9 cellular contexts compared by ENCODE assay signal in genomic region chr22:41920271-41920976, GRCh38. TPM values are rescaled to one million over a fixed set of nuclear protein-coding genes. Genes with fewer than 3 reads are reported as not detected.
A peak's percentile ranks its signal among the peaks of the same experiment; 100 is the strongest.
DNase-seq lines count a peak whose midpoint lies in the region; ATAC-seq and TF ChIP-seq lines count a peak whose summit lies in the region.
"Had no signal": no experiment of that assay in that cellular context is flagged by ENCODE, and none has a peak within 500 bp of the region (broad histone marks: within the 10 kb centered on the region; RNA-seq: fewer than 3 reads in every experiment).

No MANE protein-coding gene starts in this region.

- H3K36me3 Mint-ChIP-seq in activated naive CD8-positive, alpha-beta T cell treated with anti-CD3 and anti-CD28 coated beads, Interleukin-2, amount 10 ng/mL, durations not matched to agents 7 days and 5 days: no peaks in the 10 kb centered on the region

- no peaks in the 10 kb centered on the region for H3K79me2 ChIP-seq in parathyroid adenoma

- no peak overlapping the region for H2AFZ ChIP-seq in parathyroid adenoma

- TF ChIP-seq CTCF in parathyroid adenoma (IDR thresholded peaks at IDR 0.05) (no peak), GM10248 (IDR thresholded peaks at IDR 0.05; ENCODE audit: control extremely low read depth, extremely low read depth, low read depth, missing control alignments) (no peak)

- H3K27me3 Mint-ChIP-seq in activated naive CD8-positive, alpha-beta T cell treated with anti-CD3 and anti-CD28 coated beads, Interleukin-2, amount 10 ng/mL, durations not matched to agents 7 days and 5 days: peaks cover 42% of the 10 kb centered on the region

- no peak for DNase-seq in activated naive CD8-positive, alpha-beta T cell treated with anti-CD3 and anti-CD28 coated beads, Interleukin-2, amount 10 ng/mL, durations not matched to agents 7 days and 5 days
- DNase-seq in cerebellar nuclear complex (lab: John Stamatoyannopoulos, UW) (no peak), GM10248 (ENCODE audit: extremely low spot score) (no peak), HUDEP-2 (lab: John Stamatoyannopoulos, UW; ENCODE audit: unreplicated experiment in 76 of 76) (no peak), DMS153 treated with DMSO at 0.1 percent for 48 hours (lab: John Stamatoyannopoulos, UW; ENCODE audit: unreplicated experiment) (no peak)

- H3K9ac ChIP-seq in parathyroid adenoma: no peak overlapping the region

- no peaks in the 10 kb centered on the region for H3K4me1 ChIP-seq in parathyroid adenoma

- H3K9me3 Mint-ChIP-seq in activated naive CD8-positive, alpha-beta T cell treated with anti-CD3 and anti-CD28 coated beads, Interleukin-2, amount 10 ng/mL, durations not matched to agents 7 days and 5 days: no peaks in the 10 kb centered on the region

- no peak overlapping the region for H3K27ac ChIP-seq in parathyroid adenoma

- peak overlapping the region; percentile 62 for H3K4me3 Mint-ChIP-seq in activated naive CD8-positive, alpha-beta T cell treated with anti-CD3 and anti-CD28 coated beads, Interleukin-2, amount 10 ng/mL, durations not matched to agents 7 days and 5 days

- no peaks in the 10 kb centered on the region for H3K36me3 ChIP-seq in parathyroid adenoma (ENCODE audit: control insufficient read depth, insufficient read depth, low read length)

- POLR2A ChIA-PET in activated naive CD8-positive, alpha-beta T cell treated with anti-CD3 and anti-CD28 coated beads, Interleukin-2, amount 10 ng/mL, durations not matched to agents 7 days and 5 days (lab: Charles Lee): no interaction called here
- POLR2A ChIA-PET in GM10248 (lab: Yijun Ruan, JAX): interaction anchor here (0.7 to 1.4 kb wide), 3 partner anchors 20 to 58 kb away, joined by 3 to 10 read pairs (median 4); no protein-coding TSS in a partner anchor

- H3K4me2 ChIP-seq in parathyroid adenoma (ENCODE audit: low read length): no peak overlapping the region

- H3K27me3 ChIP-seq in parathyroid adenoma (ENCODE audit: control insufficient read depth, insufficient read depth, low read length): no peaks in the 10 kb centered on the region

- CTCF ChIA-PET in GM10248 (lab: Yijun Ruan, JAX): interaction anchor here (1.1 to 11.5 kb wide), 2 partner anchors 11 to 17 kb away, joined by 3 to 229 read pairs; no protein-coding TSS in a partner anchor

- peak overlapping the region; percentile 40 for H3K4me3 ChIP-seq in parathyroid adenoma (ENCODE audit: low read depth, low read length)

- peaks cover 15% of the 10 kb centered on the region for H3K4me1 Mint-ChIP-seq in activated naive CD8-positive, alpha-beta T cell treated with anti-CD3 and anti-CD28 coated beads, Interleukin-2, amount 10 ng/mL, durations not matched to agents 7 days and 5 days

- H3K27ac Mint-ChIP-seq in activated naive CD8-positive, alpha-beta T cell treated with anti-CD3 and anti-CD28 coated beads, Interleukin-2, amount 10 ng/mL, durations not matched to agents 7 days and 5 days: no peak overlapping the region

- no peaks in the 10 kb centered on the region for H3K9me3 ChIP-seq in parathyroid adenoma (ENCODE audit: control insufficient read depth, low read length)

- ATAC-seq in GM18520 (IDR thresholded peaks at IDR 0.05; ENCODE audit: unreplicated experiment) (peak; percentile 7), HG02610 (IDR thresholded peaks at IDR 0.05; ENCODE audit: unreplicated experiment) (peak; percentile 9)
- no peak for ATAC-seq in activated naive CD8-positive, alpha-beta T cell treated with anti-CD3 and anti-CD28 coated beads, Interleukin-2, amount 10 ng/mL, durations not matched to agents 7 days and 5 days (ENCODE audit: low read depth)

RNA-seq across cellular contexts. Expression of gene SHISA8, which starts 5.5 kb away (rescaled TPM):
- not detected for total RNA-seq in activated naive CD8-positive, alpha-beta T cell treated with anti-CD3 and anti-CD28 coated beads, Interleukin-2, amount 10 ng/mL, durations not matched to agents 7 days and 5 days
- total RNA-seq: lung microvascular endothelial cell had no signal

RNA-seq across cellular contexts. Expression of gene TNFRSF13C, which starts 6.2 kb away (rescaled TPM):
- total RNA-seq in activated naive CD8-positive, alpha-beta T cell treated with anti-CD3 and anti-CD28 coated beads, Interleukin-2, amount 10 ng/mL, durations not matched to agents 7 days and 5 days: 10 to 100 TPM in 1 of 2 experiments, 1 to 10 TPM in 1; 9.9 to 10.1 TPM
- total RNA-seq: lung microvascular endothelial cell had no signal

RNA-seq across cellular contexts. Expression of gene CENPM, which starts 26.5 kb away (rescaled TPM):
- 10 to 100 TPM; 45.4 to 53.2 TPM for total RNA-seq in activated naive CD8-positive, alpha-beta T cell treated with anti-CD3 and anti-CD28 coated beads, Interleukin-2, amount 10 ng/mL, durations not matched to agents 7 days and 5 days

RNA-seq across cellular contexts. Expression of gene SEPTIN3, which starts 48.8 kb away (rescaled TPM):
- under 1 TPM; 0.31 to 0.42 TPM for total RNA-seq in activated naive CD8-positive, alpha-beta T cell treated with anti-CD3 and anti-CD28 coated beads, Interleukin-2, amount 10 ng/mL, durations not matched to agents 7 days and 5 days
